1 cellular context compared by ENCODE assay signal in genomic region chr6:157981132-157981394, GRCh38.
TF ChIP-seq lines count a peak whose summit lies in the region.

No MANE protein-coding gene starts in this region.

TF ChIP-seq in K562, 482 proteins besides CTCF, POLR2A, EP300 and RAD21 (continued from another document and continues in another):
- TF ChIP-seq PATZ1 (CRISPR knock-in tag; IDR thresholded peaks at IDR 0.05; ENCODE audit: borderline replicate concordance) (no peak), NKRF (IDR thresholded peaks at IDR 0.05; ENCODE audit: borderline replicate concordance) (peak; percentile 91; the same call in 1 of the 2 replicates), ATF1 (CRISPR knock-in tag; IDR thresholded peaks at IDR 0.05) (no peak), ATF1 (tag; IDR thresholded peaks at IDR 0.05) (peak; percentile 17; the same call in 1 of the 2 replicates), ATF3 (IDR thresholded peaks at IDR 0.05) (no peak; the same call in 1 of the 2 replicates), ATF3 (CRISPR knock-in tag; conservative IDR thresholded peaks at IDR 0.05) (0 out of 2 replicates have a peak, but pooled peaks have one; percentile 57), MAFK (IDR thresholded peaks at IDR 0.05; ENCODE audit: low read length) (no peak), BRD9 (IDR thresholded peaks at IDR 0.05; ENCODE audit: low read depth, partially characterized antibody) (peak; percentile 46), CREB1 (IDR thresholded peaks at IDR 0.05) (no peak), CREB1 (CRISPR knock-in tag; IDR thresholded peaks at IDR 0.05) (peak; percentile 49; the same call in 1 of the 2 replicates), TOE1 (IDR thresholded peaks at IDR 0.05; ENCODE audit: borderline replicate concordance) (peak; percentile 94), TOE1 (CRISPR knock-in tag; IDR thresholded peaks at IDR 0.05; ENCODE audit: borderline replicate concordance, low read depth) (no peak), L3MBTL2 (IDR thresholded peaks at IDR 0.05) (peak; percentile 50; the same call in 1 of the 2 replicates), NEUROD1 (IDR thresholded peaks at IDR 0.05; ENCODE audit: borderline replicate concordance, low read depth, low read length, partially characterized antibody) (no peak), TRIM25 (IDR thresholded peaks at IDR 0.05; ENCODE audit: borderline replicate concordance) (peak; percentile 34; the same call in 1 of the 2 replicates), LARP7 (IDR thresholded peaks at IDR 0.05) (peak; percentile 64; the same call in 1 of the 2 replicates), CBFA2T2 (conservative IDR thresholded peaks at IDR 0.05) (peak; percentile 67), MNT (conservative IDR thresholded peaks at IDR 0.05) (peak; percentile 72 to 89; a peak in 3 of 4 replicates), CHD4 (IDR thresholded peaks at IDR 0.05; ENCODE audit: insufficient read depth, insufficient replicate concordance, low read depth, low read length, poor library complexity, severe bottlenecking) (peak; percentile 21), ZBTB33 (CRISPR knock-in tag; IDR thresholded peaks at IDR 0.05) (peak; percentile 18; the same call in 1 of the 2 replicates), ZNF165 (CRISPR knock-in tag; IDR thresholded peaks at IDR 0.05; ENCODE audit: borderline replicate concordance) (0 out of 2 replicates have a peak, but pooled peaks have one; percentile 23), HDAC1 (IDR thresholded peaks at IDR 0.05) (peak in 1 of 2 experiments; percentile 90; a peak in 2 of 4 replicates), MTA1 (IDR thresholded peaks at IDR 0.05; ENCODE audit: borderline replicate concordance) (0 out of 2 replicates have a peak, but pooled peaks have one; percentile 45), MGA (IDR thresholded peaks at IDR 0.05) (peak; percentile 82), TFAP4 (CRISPR knock-in tag; IDR thresholded peaks at IDR 0.05; ENCODE audit: borderline replicate concordance) (peak; percentile 83; the same call in 1 of the 2 replicates), TRIM28 (IDR thresholded peaks at IDR 0.05) (0 out of 2 replicates have a peak, but pooled peaks have one; percentile 26), MBD2 (IDR thresholded peaks at IDR 0.05; ENCODE audit: borderline replicate concordance, low read depth) (no peak), BCOR (IDR thresholded peaks at IDR 0.05) (peak; percentile 52; the same call in 1 of the 2 replicates)
